1 cellular context compared by ENCODE assay signal in genomic region chr7:4043988-4044387, GRCh38.
TF ChIP-seq lines count a peak whose summit lies in the region.

No MANE protein-coding gene starts in this region.

TF ChIP-seq in H1, 55 proteins besides CTCF, POLR2A, EP300 and RAD21:
- TF ChIP-seq RXRA (IDR thresholded peaks at IDR 0.05; ENCODE audit: insufficient read depth, low read depth, low read length): no peak
- TF ChIP-seq ATF3 (IDR thresholded peaks at IDR 0.05; ENCODE audit: insufficient read depth, low read depth, low read length): no peak
- TF ChIP-seq CHD1 (IDR thresholded peaks at IDR 0.05; ENCODE audit: low read depth, low read length): no peak
- no peak for TF ChIP-seq EZH2 (IDR thresholded peaks at IDR 0.05; ENCODE audit: low read depth, low read length, severe bottlenecking)
